Comparison of ENCODE assay signal across 20 cellular contexts in genomic region chr12:65707051-65707450, GRCh38.
DNase-seq lines count a peak whose midpoint lies in the region; ATAC-seq, FAIRE-seq and TF ChIP-seq lines count a peak whose summit lies in the region.
"Had no signal": no experiment of that assay in that cellular context is flagged by ENCODE, and none has a peak within 500 bp of the region (broad histone marks: within the 10 kb centered on the region; RNA-seq: fewer than 3 reads in every experiment).

No MANE protein-coding gene starts in this region.

- POLR2A ChIA-PET in HepG2 (lab: Yijun Ruan, JAX), result no interaction called here

- TF ChIP-seq POLR2A in HepG2 (IDR thresholded peaks at IDR 0.05; ENCODE audit: insufficient read depth in 1 of 2, low read depth in 2 of 2, low read length in 2 of 2) (no peak), right lobe of liver (IDR thresholded peaks at IDR 0.05) (no peak)

- FAIRE-seq in HepG2 (lab: Jason Lieb, UNC), result no peak
- FAIRE-seq: A549, D721Med, G401.6, GM12891, GM19239 had no signal

- H3K36me3 ChIP-seq in HepG2 (replicated peaks in 1 of 2; ENCODE audit: control insufficient read depth in 1 of 2, insufficient read depth in 2 of 2, low read length in 2 of 2) (no peaks in the 10 kb centered on the region), right lobe of liver (no peaks in the 10 kb centered on the region)
- H3K36me3 ChIP-seq: BLaER1 treated with 17β-estradiol and CSF1 and Interleukin-3, amounts not matched to agents 10 nM and 100 nM had no signal

- H3K27me3 ChIP-seq in HepG2 (ENCODE audit: control insufficient read depth in 1 of 2, insufficient read depth in 2 of 2, low read length in 2 of 2) (peaks cover 1 to 7% of the 10 kb centered on the region in 2 experiments; a peak in 1 of 5 replicates), right lobe of liver (no peaks in the 10 kb centered on the region)
- H3K27me3 ChIP-seq: BLaER1 treated with 17β-estradiol and CSF1 and Interleukin-3, amounts not matched to agents 10 nM and 100 nM had no signal

- BruUV-seq in HepG2 (replicated peaks; lab: Mats Ljungman, UMichigan), result no TSS peak

- H2AFZ ChIP-seq in HepG2 (ENCODE audit: low read length), result no peak overlapping the region

- no peaks in the 10 kb centered on the region for H4K20me1 ChIP-seq in HepG2 (ENCODE audit: insufficient read depth, low read length)
- H4K20me1 ChIP-seq: BLaER1 treated with 17β-estradiol and CSF1 and Interleukin-3, amounts not matched to agents 10 nM and 100 nM had no signal

- intact Hi-C loops in HepG2 (cut with micrococcal nuclease; ENCODE audit: unreplicated experiment), result no loop called here
- intact Hi-C loops in right lobe of liver (cut with DNase I), result no loop called here

- no peak overlapping the region for H3K9ac ChIP-seq in HepG2 (ENCODE audit: insufficient read depth, low read depth, low read length)
- H3K9ac ChIP-seq: BLaER1 treated with 17β-estradiol and CSF1 and Interleukin-3, amounts not matched to agents 10 nM and 100 nM had no signal

- in situ Hi-C loops in HepG2 (cut with HindIII; ENCODE audit: extremely low pct_ligation_motif_present, low pct_unique_long_range_greater_than_20kb), result no loop called here

- TF ChIP-seq CTCF in HepG2 (CRISPR knock-in tag; IDR thresholded peaks at IDR 0.05), result no peak
- no peak for TF ChIP-seq CTCF in right lobe of liver (IDR thresholded peaks at IDR 0.05)

- ATAC-seq in HepG2 (no peak), right lobe of liver (no peak)
- ATAC-seq: A549; CD8-positive, alpha-beta T cell had no signal

- DNase-seq in HepG2 (ENCODE audit: low spot score), result no peak
- DNase-seq in right lobe of liver, result no peak
- peak; percentile 14 for DNase-seq in iris pigment epithelial cell (ENCODE audit: low read depth)
- no peak for DNase-seq in RKO (ENCODE audit: low spot score)
- DNase-seq in activated CD4-positive, alpha-beta T cell treated with anti-CD3 and anti-CD28 coated beads, Interleukin-2, amount 50 U/mL, for 4 hours, result no peak
- DNase-seq: AML-193; Caco-2; Calu3; CD4-positive, alpha-beta T cell; CD8-positive, alpha-beta T cell; DMS79 treated with DMSO at 0.1 percent for 48 hours; GF-D8 had no signal

- TF ChIP-seq RAD21 in HepG2 (CRISPR knock-in tag; IDR thresholded peaks at IDR 0.05), result no peak

- CTCF ChIA-PET in HepG2 (lab: Yijun Ruan, JAX; ENCODE audit: low intra/inter-chr PET ratio, low total read pairs), result no interaction called here

- H3K4me3 ChIP-seq in HepG2 (replicated peaks in 1 of 3; ENCODE audit: insufficient read depth in 1 of 3, low read depth in 2 of 3, low read length in 3 of 3) (no peak overlapping the region), right lobe of liver (no peak overlapping the region)
- H3K4me3 ChIP-seq: A549; BLaER1 treated with 17β-estradiol and CSF1 and Interleukin-3, amounts not matched to agents 10 nM and 100 nM had no signal

- H3K9me3 ChIP-seq in HepG2 (ENCODE audit: low read length), result peaks cover 8% of the 10 kb centered on the region
- peaks cover 0 to 6% (median 0%) of the 10 kb centered on the region in 4 donors for H3K9me3 ChIP-seq in right lobe of liver
- H3K9me3 ChIP-seq: Caco-2 had no signal

- H3K4me2 ChIP-seq in HepG2 (ENCODE audit: low read depth, low read length), result no peak overlapping the region
- H3K4me2 ChIP-seq: A549; BLaER1 treated with 17β-estradiol and CSF1 and Interleukin-3, amounts not matched to agents 10 nM and 100 nM had no signal

- no peak for TF ChIP-seq EP300 in HepG2 (IDR thresholded peaks at IDR 0.05; ENCODE audit: low read depth in 2 of 2, low read length in 2 of 2)
- TF ChIP-seq EP300 in HepG2 (CRISPR knock-in tag; IDR thresholded peaks at IDR 0.05; ENCODE audit: borderline replicate concordance), result no peak

- no peaks in the 10 kb centered on the region for H3K79me2 ChIP-seq in HepG2 (ENCODE audit: insufficient read depth, low read length)

- no peaks in the 10 kb centered on the region for H3K4me1 ChIP-seq in HepG2 (ENCODE audit: insufficient read depth, low read length)
- no peaks in the 10 kb centered on the region for H3K4me1 ChIP-seq in right lobe of liver
- H3K4me1 ChIP-seq: A549; BLaER1 treated with 17β-estradiol and CSF1 and Interleukin-3, amounts not matched to agents 10 nM and 100 nM; Caco-2 had no signal

- H3K27ac ChIP-seq in HepG2 (ENCODE audit: extremely low read length, insufficient read depth, low read length) (no peak overlapping the region), right lobe of liver (no peak overlapping the region)
- H3K27ac ChIP-seq: 22Rv1; A549; BLaER1 treated with 17β-estradiol and CSF1 and Interleukin-3, amounts not matched to agents 10 nM and 100 nM; C4-2B had no signal

TF ChIP-seq in HepG2, 621 proteins besides CTCF, POLR2A, EP300 and RAD21:
- TF ChIP-seq SP2 (CRISPR knock-in tag; IDR thresholded peaks at IDR 0.05) (no peak), BCL6 (CRISPR knock-in tag; IDR thresholded peaks at IDR 0.05) (0 out of 2 replicates have a peak, but pooled peaks have one; percentile 33)
